Comparison of ENCODE assay signal across 21 cellular contexts in the genomic region with DNA sequence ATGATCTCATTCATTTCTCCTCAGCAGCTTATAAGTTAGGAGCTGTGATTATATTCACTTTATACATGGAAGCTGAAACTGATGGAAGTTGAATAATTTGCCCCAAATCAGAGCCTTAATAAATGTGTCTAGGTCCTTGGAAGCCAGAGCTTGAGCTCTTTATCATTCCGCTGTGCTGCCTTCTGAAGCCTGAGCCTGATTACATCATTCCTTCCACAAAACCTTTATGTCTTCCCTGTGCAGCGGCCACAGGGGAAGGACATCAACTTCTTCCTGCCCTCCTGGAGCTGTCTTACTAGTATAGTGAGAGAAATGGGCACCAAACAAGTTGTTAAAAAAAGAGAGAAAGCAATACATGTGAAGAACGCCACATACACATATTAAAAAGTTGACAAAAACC.
"Had no signal": no experiment of that assay in that cellular context is flagged by ENCODE, and none has a peak within 500 bp of the region (broad histone marks: within the 10 kb centered on the region; RNA-seq: fewer than 3 reads in every experiment).

No MANE protein-coding gene starts in this region.

- H3K27me3 ChIP-seq: body of pancreas, dorsolateral prefrontal cortex, heart left ventricle, suprapubic skin, vagina had no signal

- H3K4me3 Mint-ChIP-seq: activated B cell treated with CpG ODN at 0.5 μM for 24 hours; activated CD4-positive, alpha-beta memory T cell treated with anti-CD3 and anti-CD28 coated beads, Interleukin-2, amount 10 ng/mL, durations not matched to agents 7 days and 5 days; activated CD8-positive, alpha-beta memory T cell treated with anti-CD3 and anti-CD28 coated beads, Interleukin-2, amount 10 ng/mL, durations not matched to agents 7 days and 5 days; activated T-cell treated with anti-CD3 and anti-CD28 coated beads, Interleukin-2, amount 50 U/mL, for 24 hours; neural crest cell; stimulated activated naive CD8-positive, alpha-beta T cell treated with anti-CD3 and anti-CD28 coated beads, Interleukin-15, amount 100 ng/mL, for 72 hours had no signal

- H3K27ac ChIP-seq: body of pancreas, prostate gland, suprapubic skin, transverse colon, vagina had no signal

- H3K9me3 Mint-ChIP-seq: activated B cell treated with CpG ODN at 0.5 μM for 24 hours; activated CD4-positive, alpha-beta memory T cell treated with anti-CD3 and anti-CD28 coated beads, Interleukin-2, amount 10 ng/mL, durations not matched to agents 7 days and 5 days; activated T-cell treated with anti-CD3 and anti-CD28 coated beads, Interleukin-2, amount 50 U/mL, for 24 hours; neural crest cell; stimulated activated naive CD8-positive, alpha-beta T cell treated with anti-CD3 and anti-CD28 coated beads, Interleukin-15, amount 100 ng/mL, for 72 hours had no signal

- H3K4me1 ChIP-seq: prostate gland had no signal

- DNase-seq: activated B cell treated with CpG ODN at 0.5 μM for 24 hours; activated CD4-positive, alpha-beta memory T cell treated with anti-CD3 and anti-CD28 coated beads, Interleukin-2, amount 10 ng/mL, durations not matched to agents 7 days and 5 days; activated CD4-positive, alpha-beta T cell treated with anti-CD3 and anti-CD28 coated beads for 4 hours; activated CD8-positive, alpha-beta memory T cell treated with anti-CD3 and anti-CD28 coated beads, Interleukin-2, amount 10 ng/mL, durations not matched to agents 7 days and 5 days; activated naive CD4-positive, alpha-beta T cell treated with anti-CD3 and anti-CD28 coated beads, Interleukin-2, amount 50 U/mL, for 16 hours; activated T-cell treated with anti-CD3 and anti-CD28 coated beads, Interleukin-2, amount 50 U/mL, for 24 hours; amniotic stem cell; body of pancreas; caudate nucleus; dorsolateral prefrontal cortex; erythroblast; heart left ventricle; kidney glomerular epithelial cell; left ventricle myocardium superior; right cardiac atrium; stimulated activated naive CD8-positive, alpha-beta T cell treated with anti-CD3 and anti-CD28 coated beads, Interleukin-15, amount 100 ng/mL, for 72 hours; transverse colon had no signal

- ATAC-seq: activated CD8-positive, alpha-beta memory T cell treated with anti-CD3 and anti-CD28 coated beads, Interleukin-2, amount 10 ng/mL, durations not matched to agents 7 days and 5 days; body of pancreas; heart left ventricle; left ventricle myocardium superior; right cardiac atrium; stimulated activated naive CD8-positive, alpha-beta T cell treated with anti-CD3 and anti-CD28 coated beads, Interleukin-15, amount 100 ng/mL, for 72 hours had no signal

- H3K36me3 ChIP-seq: heart left ventricle, prostate gland, suprapubic skin, transverse colon, vagina had no signal

- H3K4me3 ChIP-seq: body of pancreas, dorsolateral prefrontal cortex, heart left ventricle, prostate gland, suprapubic skin, transverse colon, vagina had no signal

- H3K27me3 Mint-ChIP-seq: activated CD8-positive, alpha-beta memory T cell treated with anti-CD3 and anti-CD28 coated beads, Interleukin-2, amount 10 ng/mL, durations not matched to agents 7 days and 5 days; activated T-cell treated with anti-CD3 and anti-CD28 coated beads, Interleukin-2, amount 50 U/mL, for 24 hours; stimulated activated naive CD8-positive, alpha-beta T cell treated with anti-CD3 and anti-CD28 coated beads, Interleukin-15, amount 100 ng/mL, for 72 hours had no signal

- H3K9me3 ChIP-seq: body of pancreas, heart left ventricle, prostate gland, suprapubic skin, transverse colon, vagina had no signal

- H3K27ac Mint-ChIP-seq: activated B cell treated with CpG ODN at 0.5 μM for 24 hours; activated CD4-positive, alpha-beta memory T cell treated with anti-CD3 and anti-CD28 coated beads, Interleukin-2, amount 10 ng/mL, durations not matched to agents 7 days and 5 days; activated CD8-positive, alpha-beta memory T cell treated with anti-CD3 and anti-CD28 coated beads, Interleukin-2, amount 10 ng/mL, durations not matched to agents 7 days and 5 days; activated T-cell treated with anti-CD3 and anti-CD28 coated beads, Interleukin-2, amount 50 U/mL, for 24 hours; stimulated activated naive CD8-positive, alpha-beta T cell treated with anti-CD3 and anti-CD28 coated beads, Interleukin-15, amount 100 ng/mL, for 72 hours had no signal
